ENCODE assay signal across 8 cellular contexts in genomic region chr20:35490736-35491181, GRCh38. TPM values are rescaled to one million over a fixed set of nuclear protein-coding genes. Genes with fewer than 3 reads are reported as not detected.
DNase-seq lines count a peak whose midpoint lies in the region; ATAC-seq, FAIRE-seq and TF ChIP-seq lines count a peak whose summit lies in the region.

No MANE protein-coding gene starts in this region.

- no TSS peak for BruUV-seq in OCI-LY7 (replicated peaks; lab: Mats Ljungman, UMichigan)

- peak overlapping the region; percentile 97 to 100 for H3K27ac Mint-ChIP-seq in natural killer cell treated with Interleukin-12 subunit alpha and Interleukin-12 subunit beta and Interleukin-15 and Interleukin-18, amount 100 ng/mL, for 72 hours
- H3K27ac Mint-ChIP-seq in glutamatergic neuron (ENCODE audit: unreplicated experiment): no peak overlapping the region

- peak overlapping the region; percentile 85 for H3K4me3 ChIP-seq in OCI-LY7 (ENCODE audit: low read depth, low read length, poor library complexity, severe bottlenecking)
- peak overlapping the region; percentile 1 to 28 for H3K4me3 ChIP-seq in vagina

- intact Hi-C loops in OCI-LY7 (cut with micrococcal nuclease; ENCODE audit: unreplicated experiment): loop anchor here (1.0 kb wide), 1 partner anchor 12 kb away; no protein-coding TSS in a partner anchor
- intact Hi-C loops in vagina (cut with DNase I): no loop called here

- no peaks in the 10 kb centered on the region for H3K9me3 Mint-ChIP-seq in natural killer cell treated with Interleukin-12 subunit alpha and Interleukin-12 subunit beta and Interleukin-15 and Interleukin-18, amount 100 ng/mL, for 72 hours
- H3K9me3 Mint-ChIP-seq in glutamatergic neuron (ENCODE audit: unreplicated experiment): no peaks in the 10 kb centered on the region

- POLR2A ChIA-PET in OCI-LY7 (lab: Charles Lee): interaction anchor here (0.5 to 2.0 kb wide), 16 partner anchors 9 to 404 kb away, joined by 3 to 7 read pairs (median 3); partner anchors contain the start of genes CEP250, EIF6 and RBM39

- ATAC-seq in HG02623 (IDR thresholded peaks at IDR 0.05; ENCODE audit: unreplicated experiment): peak; percentile 82
- ATAC-seq in natural killer cell treated with Interleukin-12 subunit alpha and Interleukin-12 subunit beta and Interleukin-15 and Interleukin-18, amount 100 ng/mL, for 72 hours: peak; percentile 96 to 98

- H3K9me3 ChIP-seq in OCI-LY7 (ENCODE audit: low read length) (no peaks in the 10 kb centered on the region), vagina (no peaks in the 10 kb centered on the region)

- peaks cover 70% of the 10 kb centered on the region for H3K36me3 ChIP-seq in OCI-LY7 (ENCODE audit: insufficient read depth, low read length)
- H3K36me3 ChIP-seq in vagina: peaks cover 0 to 65% of the 10 kb centered on the region in 2 donors

- peak overlapping the region; percentile 75; the same call in 1 of the 2 replicates for H2AFZ ChIP-seq in OCI-LY7 (ENCODE audit: low read length)

- TF ChIP-seq CTCF in OCI-LY7 (conservative IDR thresholded peaks at IDR 0.05; ENCODE audit: low read length): no peak
- no peak for TF ChIP-seq CTCF in vagina (IDR thresholded peaks at IDR 0.05)
- TF ChIP-seq CTCF in glutamatergic neuron (IDR thresholded peaks at IDR 0.05; ENCODE audit: partially characterized antibody, unreplicated experiment): no peak

- in situ Hi-C loops in ACHN (cut with HindIII; ENCODE audit: low pct_ligation_motif_present, low pct_unique_long_range_greater_than_20kb, low sequenced_read_pairs): no loop called here

- peak; percentile 99 for FAIRE-seq in GM12891 (lab: Jason Lieb, UNC)

- CTCF ChIA-PET in OCI-LY7 (lab: Charles Lee; ENCODE audit: unreplicated experiment): interaction anchor here (0.5 to 1.1 kb wide), 4 partner anchors 18 to 186 kb away, joined by 3 to 5 read pairs (median 3); partner anchors contain the start of gene ERGIC3

- no peaks in the 10 kb centered on the region for H3K27me3 Mint-ChIP-seq in natural killer cell treated with Interleukin-12 subunit alpha and Interleukin-12 subunit beta and Interleukin-15 and Interleukin-18, amount 100 ng/mL, for 72 hours
- H3K27me3 Mint-ChIP-seq in glutamatergic neuron (ENCODE audit: unreplicated experiment): peaks cover 1% of the 10 kb centered on the region

- peaks cover 35% of the 10 kb centered on the region for H3K36me3 Mint-ChIP-seq in natural killer cell treated with Interleukin-12 subunit alpha and Interleukin-12 subunit beta and Interleukin-15 and Interleukin-18, amount 100 ng/mL, for 72 hours
- H3K36me3 Mint-ChIP-seq in glutamatergic neuron (ENCODE audit: unreplicated experiment): peaks cover 7% of the 10 kb centered on the region

- H3K4me1 ChIP-seq in OCI-LY7 (ENCODE audit: insufficient read depth, low read length, poor library complexity, severe bottlenecking) (peaks cover 28% of the 10 kb centered on the region), vagina (no peaks in the 10 kb centered on the region)

- no peaks in the 10 kb centered on the region for H3K27me3 ChIP-seq in vagina

- TF ChIP-seq POLR2A in GM12891 (IDR thresholded peaks at IDR 0.05; ENCODE audit: low read depth, low read length) (peak; percentile 95), vagina (IDR thresholded peaks at IDR 0.05) (no peak)

- H3K79me2 ChIP-seq in OCI-LY7 (ENCODE audit: insufficient read depth, low read depth, low read length): peaks cover 31% of the 10 kb centered on the region

- DNase-seq in GM12891 (ENCODE audit: insufficient read length, low spot score): peak; percentile 62
- peak; percentile 88 for DNase-seq in OCI-LY7 (ENCODE audit: low spot score)
- DNase-seq in activated effector memory CD4-positive, alpha-beta T cell treated with anti-CD3 and anti-CD28 coated beads, Interleukin-2, amount 50 U/mL, for 16 hours: peak; percentile 85
- DNase-seq in natural killer cell treated with Interleukin-12 subunit alpha and Interleukin-12 subunit beta and Interleukin-15 and Interleukin-18, amount 100 ng/mL, for 72 hours (ENCODE audit: low spot score): peak; percentile 84
- DNase-seq in vagina (ENCODE audit: extremely low spot score in 2 of 2): no peak
- DNase-seq in glutamatergic neuron: no peak
- DNase-seq in ACHN: no peak

- H3K9me2 ChIP-seq in OCI-LY7 (ENCODE audit: insufficient read depth, low read length): no peaks in the 10 kb centered on the region

- H3K4me1 Mint-ChIP-seq in natural killer cell treated with Interleukin-12 subunit alpha and Interleukin-12 subunit beta and Interleukin-15 and Interleukin-18, amount 100 ng/mL, for 72 hours (ENCODE audit: low read depth in 2 of 2): peaks cover 54 to 60% of the 10 kb centered on the region in 2 donors
- no peaks in the 10 kb centered on the region for H3K4me1 Mint-ChIP-seq in glutamatergic neuron (ENCODE audit: low read depth, unreplicated experiment)

- H4K20me1 ChIP-seq in OCI-LY7 (ENCODE audit: insufficient read depth, low read length): no peaks in the 10 kb centered on the region

- H3K4me2 ChIP-seq in OCI-LY7 (ENCODE audit: low read length): peak overlapping the region; percentile 90

- H3K4me3 Mint-ChIP-seq in natural killer cell treated with Interleukin-12 subunit alpha and Interleukin-12 subunit beta and Interleukin-15 and Interleukin-18, amount 100 ng/mL, for 72 hours: peak overlapping the region; percentile 97
- no peak overlapping the region for H3K4me3 Mint-ChIP-seq in glutamatergic neuron (ENCODE audit: unreplicated experiment)

- H3K27ac ChIP-seq in OCI-LY7 (ENCODE audit: low read depth, low read length, poor library complexity, severe bottlenecking): peak overlapping the region; percentile 60
- H3K27ac ChIP-seq in vagina: no peak overlapping the region

TF ChIP-seq in GM12891, 5 proteins besides CTCF, POLR2A, EP300 and RAD21:
- TF ChIP-seq POLR2AphosphoS5 (IDR thresholded peaks at IDR 0.05; ENCODE audit: low read depth, low read length) (peak; percentile 96), SPI1 (IDR thresholded peaks at IDR 0.05; ENCODE audit: low read depth, low read length) (peak; percentile 93), PAX5 (IDR thresholded peaks at IDR 0.05; ENCODE audit: insufficient read depth, low read length, severe bottlenecking) (no peak), POU2F2 (IDR thresholded peaks at IDR 0.05; ENCODE audit: low read depth, low read length) (peak; percentile 65), TAF1 (IDR thresholded peaks at IDR 0.05; ENCODE audit: low read depth, low read length) (peak; percentile 68; the same call in 1 of the 2 replicates)

RNA-seq across cellular contexts. Expression of gene CEP250, which starts 35.4 kb away (rescaled TPM):
- polyA plus RNA-seq in GM12891 (2012; ENCODE audit: low read depth, missing spikeins): 14.7 TPM
- 28.6 and 31.6 TPM in 2 replicates for total RNA-seq in OCI-LY7 (2014; rRNA removed; shearing (Covaris generic))
- 68.9 and 74.4 TPM in 2 replicates for total RNA-seq in OCI-LY7 (2022)
- total RNA-seq in natural killer cell treated with Interleukin-12 subunit alpha and Interleukin-12 subunit beta and Interleukin-15 and Interleukin-18, amount 100 ng/mL, for 72 hours: 10 to 100 TPM; 67.5 to 90.0 TPM
- total RNA-seq in vagina: 10.1 TPM
- total RNA-seq in glutamatergic neuron (ENCODE audit: unreplicated experiment): 39.4 TPM

RNA-seq across cellular contexts. Expression of gene C20orf173, which starts 38.7 kb away (rescaled TPM):
- not detected for polyA plus RNA-seq in GM12891 (2012; ENCODE audit: low read depth, missing spikeins)
- not detected in 2 replicates for total RNA-seq in OCI-LY7 (2014; rRNA removed; shearing (Covaris generic))
- total RNA-seq in OCI-LY7 (2022) (not detected in 2 replicates), vagina (not detected), glutamatergic neuron (ENCODE audit: unreplicated experiment) (not detected)
- total RNA-seq in natural killer cell treated with Interleukin-12 subunit alpha and Interleukin-12 subunit beta and Interleukin-15 and Interleukin-18, amount 100 ng/mL, for 72 hours: not detected

RNA-seq across cellular contexts. Expression of gene ERGIC3, which starts 51.1 kb away (rescaled TPM):
- 176 TPM for polyA plus RNA-seq in GM12891 (2012; ENCODE audit: low read depth, missing spikeins)
- 171 and 178 TPM in 2 replicates for total RNA-seq in OCI-LY7 (2014; rRNA removed; shearing (Covaris generic))
- 170 and 177 TPM in 2 replicates for total RNA-seq in OCI-LY7 (2022)
- 100 to 1,000 TPM; 129 to 164 TPM for total RNA-seq in natural killer cell treated with Interleukin-12 subunit alpha and Interleukin-12 subunit beta and Interleukin-15 and Interleukin-18, amount 100 ng/mL, for 72 hours
- total RNA-seq in vagina: 113 TPM
- 233 TPM for total RNA-seq in glutamatergic neuron (ENCODE audit: unreplicated experiment)

RNA-seq across cellular contexts. Expression of gene GDF5, which starts 52.7 kb away (rescaled TPM):
- not detected for polyA plus RNA-seq in GM12891 (2012; ENCODE audit: low read depth, missing spikeins)
- total RNA-seq in OCI-LY7 (2014; rRNA removed; shearing (Covaris generic)): not detected in 2 replicates
- not detected in 2 replicates for total RNA-seq in OCI-LY7 (2022)
- total RNA-seq in natural killer cell treated with Interleukin-12 subunit alpha and Interleukin-12 subunit beta and Interleukin-15 and Interleukin-18, amount 100 ng/mL, for 72 hours: not detected
- 1.7 TPM for total RNA-seq in vagina
- total RNA-seq in glutamatergic neuron (ENCODE audit: unreplicated experiment): 0.15 TPM

Comparison
In these comparisons a context has a peak if more than half of its experiments do, and no peak if none do; other contexts are left out.
1. DNase-seq: peak in GM12891 (single experiment), OCI-LY7 (single experiment), activated effector memory CD4-positive, alpha-beta T cell treated with anti-CD3 and anti-CD28 coated beads, Interleukin-2, amount 50 U/mL, for 16 hours (single experiment) and natural killer cell treated with Interleukin-12 subunit alpha and Interleukin-12 subunit beta and Interleukin-15 and Interleukin-18, amount 100 ng/mL, for 72 hours (single experiment); none in vagina (0 of 2), glutamatergic neuron (single experiment) and ACHN (single experiment).